In the genomic region with DNA sequence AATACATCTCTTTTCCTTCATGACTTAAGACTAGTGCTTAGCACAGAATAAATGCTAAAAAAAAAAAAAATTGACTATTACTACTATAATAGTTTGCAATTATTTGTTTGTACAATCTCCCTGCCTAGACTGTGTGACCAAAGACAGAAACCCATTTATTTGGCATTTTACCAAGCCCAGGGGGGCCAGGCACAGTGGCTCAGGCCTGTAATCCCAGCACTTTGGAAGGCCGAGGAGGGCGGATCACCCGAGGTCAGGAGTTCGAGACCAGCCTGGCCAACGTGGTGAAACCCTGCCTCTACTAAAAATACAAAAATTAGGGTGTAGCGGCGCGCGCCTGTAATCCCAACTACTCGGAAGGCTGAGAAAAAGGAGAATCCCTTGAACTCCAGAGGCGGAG, we compare ENCODE assay signal across 8 cellular contexts. TPM values are rescaled to one million over a fixed set of nuclear protein-coding genes. Genes with fewer than 3 reads are reported as not detected.
DNase-seq lines count a peak whose midpoint lies in the region; ATAC-seq and TF ChIP-seq lines count a peak whose summit lies in the region.

No MANE protein-coding gene starts in this region.

- H3K27me3 Mint-ChIP-seq in activated CD8-positive, alpha-beta memory T cell treated with anti-CD3 and anti-CD28 coated beads, Interleukin-2, amount 10 ng/mL, durations not matched to agents 7 days and 5 days: no peaks in the 10 kb centered on the region
- no peaks in the 10 kb centered on the region for H3K27me3 Mint-ChIP-seq in activated T-helper 1 cell treated with anti-CD3 and anti-CD28 coated beads, Interleukin-12 subunit alpha, Interleukin-12 subunit beta, Interleukin-2, Interleukin-4 antibody, amounts not matched to agents 30 ng/mL and 10 ng/mL and 1 ng/mL, durations not matched to agents 14 hours and 24 hours and 36 hours (ENCODE audit: insufficient read depth)
- peaks cover 9 to 17% (median 13%) of the 10 kb centered on the region in 3 donors for H3K27me3 Mint-ChIP-seq in immature natural killer cell (ENCODE audit: low read depth in 3 of 3)

- ATAC-seq in activated CD8-positive, alpha-beta memory T cell treated with anti-CD3 and anti-CD28 coated beads, Interleukin-2, amount 10 ng/mL, durations not matched to agents 7 days and 5 days: no peak
- no peak for ATAC-seq in thoracic aorta (ENCODE audit: insufficient number of reproducible peaks, low FRiP score, low read depth)
- no peak for ATAC-seq in HG02852 (IDR thresholded peaks at IDR 0.05; ENCODE audit: unreplicated experiment)

- no peak for DNase-seq in activated CD8-positive, alpha-beta memory T cell treated with anti-CD3 and anti-CD28 coated beads, Interleukin-2, amount 10 ng/mL, durations not matched to agents 7 days and 5 days
- no peak for DNase-seq in activated CD8-positive, alpha-beta memory T cell treated with anti-CD3 and anti-CD28 coated beads, Interleukin-2, amount 50 U/mL, for 48 hours
- DNase-seq in activated T-helper 1 cell treated with anti-CD3 and anti-CD28 coated beads, Interleukin-12 subunit alpha, Interleukin-12 subunit beta, Interleukin-2, Interleukin-4 antibody, amounts not matched to agents 30 ng/mL and 10 ng/mL and 1 ng/mL, durations not matched to agents 14 hours and 24 hours and 36 hours (ENCODE audit: low spot score): no peak
- no peak for DNase-seq in immature natural killer cell
- DNase-seq in thoracic aorta (ENCODE audit: low spot score): no peak
- no peak for DNase-seq in posterior vena cava (ENCODE audit: low spot score)
- no peak for DNase-seq in middle frontal gyrus (ENCODE audit: extremely low spot score, low spot score)

- no peaks in the 10 kb centered on the region for H3K27me3 ChIP-seq in thoracic aorta (replicated peaks; ENCODE audit: insufficient read depth)

- peak overlapping the region; percentile 91 for H3K4me3 ChIP-seq in thoracic aorta

- peaks cover 19% of the 10 kb centered on the region for H3K36me3 Mint-ChIP-seq in activated CD8-positive, alpha-beta memory T cell treated with anti-CD3 and anti-CD28 coated beads, Interleukin-2, amount 10 ng/mL, durations not matched to agents 7 days and 5 days
- H3K36me3 Mint-ChIP-seq in activated T-helper 1 cell treated with anti-CD3 and anti-CD28 coated beads, Interleukin-12 subunit alpha, Interleukin-12 subunit beta, Interleukin-2, Interleukin-4 antibody, amounts not matched to agents 30 ng/mL and 10 ng/mL and 1 ng/mL, durations not matched to agents 14 hours and 24 hours and 36 hours (ENCODE audit: low read depth): peaks cover 12% of the 10 kb centered on the region
- H3K36me3 Mint-ChIP-seq in immature natural killer cell: peaks cover 0 to 4% (median 0%) of the 10 kb centered on the region in 3 donors

- no peaks in the 10 kb centered on the region for H3K9me3 ChIP-seq in thoracic aorta

- peaks cover 28 to 54% of the 10 kb centered on the region in 2 donors for H3K4me1 ChIP-seq in thoracic aorta (ENCODE audit: control insufficient read depth in 1 of 2, low read depth in 2 of 2)

- H3K36me3 ChIP-seq in thoracic aorta: no peaks in the 10 kb centered on the region

- H3K4me3 Mint-ChIP-seq in activated CD8-positive, alpha-beta memory T cell treated with anti-CD3 and anti-CD28 coated beads, Interleukin-2, amount 10 ng/mL, durations not matched to agents 7 days and 5 days: peak overlapping the region; percentile 100
- H3K4me3 Mint-ChIP-seq in activated T-helper 1 cell treated with anti-CD3 and anti-CD28 coated beads, Interleukin-12 subunit alpha, Interleukin-12 subunit beta, Interleukin-2, Interleukin-4 antibody, amounts not matched to agents 30 ng/mL and 10 ng/mL and 1 ng/mL, durations not matched to agents 14 hours and 24 hours and 36 hours: peak overlapping the region; percentile 99
- H3K4me3 Mint-ChIP-seq in immature natural killer cell: peak overlapping the region; percentile 94 to 100 (median 97)

- CTCF ChIA-PET in activated CD8-positive, alpha-beta memory T cell treated with anti-CD3 and anti-CD28 coated beads, Interleukin-2, amount 10 ng/mL, durations not matched to agents 7 days and 5 days (lab: Charles Lee): interaction anchor here (2.0 to 3.1 kb wide), 2 partner anchors 9 to 17 kb away, joined by 5 to 11 read pairs; a partner anchor contains a TSS

- intact Hi-C loops in activated T-helper 1 cell treated with anti-CD3 and anti-CD28 coated beads, Interleukin-12 subunit alpha, Interleukin-12 subunit beta, Interleukin-2, Interleukin-4 antibody, amounts not matched to agents 30 ng/mL and 10 ng/mL and 1 ng/mL, durations not matched to agents 14 hours and 24 hours and 36 hours (cut with micrococcal nuclease): loop anchor here (5.0 to 10.0 kb wide), 6 partner anchors 82 to 1907 kb away; a partner anchor contains a TSS
- intact Hi-C loops in posterior vena cava (cut with DNase I): no loop called here

- H3K9me3 Mint-ChIP-seq in activated CD8-positive, alpha-beta memory T cell treated with anti-CD3 and anti-CD28 coated beads, Interleukin-2, amount 10 ng/mL, durations not matched to agents 7 days and 5 days (ENCODE audit: low read depth): no peaks in the 10 kb centered on the region
- no peaks in the 10 kb centered on the region for H3K9me3 Mint-ChIP-seq in activated T-helper 1 cell treated with anti-CD3 and anti-CD28 coated beads, Interleukin-12 subunit alpha, Interleukin-12 subunit beta, Interleukin-2, Interleukin-4 antibody, amounts not matched to agents 30 ng/mL and 10 ng/mL and 1 ng/mL, durations not matched to agents 14 hours and 24 hours and 36 hours
- H3K9me3 Mint-ChIP-seq in immature natural killer cell: no peaks in the 10 kb centered on the region

- TF ChIP-seq CTCF in thoracic aorta (IDR thresholded peaks at IDR 0.05): no peak

- H3K27ac ChIP-seq in thoracic aorta: no peak overlapping the region

- peaks cover 43% of the 10 kb centered on the region for H3K4me1 Mint-ChIP-seq in activated CD8-positive, alpha-beta memory T cell treated with anti-CD3 and anti-CD28 coated beads, Interleukin-2, amount 10 ng/mL, durations not matched to agents 7 days and 5 days
- H3K4me1 Mint-ChIP-seq in activated T-helper 1 cell treated with anti-CD3 and anti-CD28 coated beads, Interleukin-12 subunit alpha, Interleukin-12 subunit beta, Interleukin-2, Interleukin-4 antibody, amounts not matched to agents 30 ng/mL and 10 ng/mL and 1 ng/mL, durations not matched to agents 14 hours and 24 hours and 36 hours (ENCODE audit: low read depth): peaks cover 41% of the 10 kb centered on the region
- H3K4me1 Mint-ChIP-seq in immature natural killer cell: peaks cover 48 to 72% of the 10 kb centered on the region in 2 donors

- peak overlapping the region; percentile 94 for H3K27ac Mint-ChIP-seq in activated CD8-positive, alpha-beta memory T cell treated with anti-CD3 and anti-CD28 coated beads, Interleukin-2, amount 10 ng/mL, durations not matched to agents 7 days and 5 days
- H3K27ac Mint-ChIP-seq in activated T-helper 1 cell treated with anti-CD3 and anti-CD28 coated beads, Interleukin-12 subunit alpha, Interleukin-12 subunit beta, Interleukin-2, Interleukin-4 antibody, amounts not matched to agents 30 ng/mL and 10 ng/mL and 1 ng/mL, durations not matched to agents 14 hours and 24 hours and 36 hours: peak overlapping the region; percentile 98
- H3K27ac Mint-ChIP-seq in immature natural killer cell: peak overlapping the region in 5 of 6 donors; percentile 1 to 99 (median 96)

RNA-seq across cellular contexts. Expression of a gene that starts 1.4 kb away (rescaled TPM):
- total RNA-seq in activated CD8-positive, alpha-beta memory T cell treated with anti-CD3 and anti-CD28 coated beads, Interleukin-2, amount 10 ng/mL, durations not matched to agents 7 days and 5 days: 10 to 100 TPM; 27.6 to 30.1 TPM
- 18.6 and 21.5 TPM in 2 replicates for total RNA-seq in activated T-helper 1 cell treated with anti-CD3 and anti-CD28 coated beads, Interleukin-12 subunit alpha, Interleukin-12 subunit beta, Interleukin-2, Interleukin-4 antibody, amounts not matched to agents 30 ng/mL and 10 ng/mL and 1 ng/mL, durations not matched to agents 14 hours and 24 hours and 36 hours
- 10 to 100 TPM; 13.0 to 15.2 (median 13.4) TPM for polyA plus RNA-seq in immature natural killer cell
- total RNA-seq in thoracic aorta: 10 to 100 TPM; 13.3 to 24.1 TPM
- total RNA-seq in posterior vena cava: 10 to 100 TPM; 12.4 to 13.0 TPM

RNA-seq across cellular contexts. Expression of a gene that starts 1.5 kb away (rescaled TPM):
- 10 to 100 TPM; 21.6 to 30.8 TPM for total RNA-seq in activated CD8-positive, alpha-beta memory T cell treated with anti-CD3 and anti-CD28 coated beads, Interleukin-2, amount 10 ng/mL, durations not matched to agents 7 days and 5 days
- 28.4 and 29.6 TPM in 2 replicates for total RNA-seq in activated T-helper 1 cell treated with anti-CD3 and anti-CD28 coated beads, Interleukin-12 subunit alpha, Interleukin-12 subunit beta, Interleukin-2, Interleukin-4 antibody, amounts not matched to agents 30 ng/mL and 10 ng/mL and 1 ng/mL, durations not matched to agents 14 hours and 24 hours and 36 hours
- 10 to 100 TPM; 43.2 to 94.3 (median 46.0) TPM for polyA plus RNA-seq in immature natural killer cell
- total RNA-seq in thoracic aorta (10 to 100 TPM; 50.3 to 88.5 TPM), posterior vena cava (10 to 100 TPM; 47.7 to 52.7 TPM)

RNA-seq across cellular contexts. Expression of a gene that starts 17.8 kb away (rescaled TPM):
- 10 to 100 TPM; 13.3 to 21.9 TPM for total RNA-seq in activated CD8-positive, alpha-beta memory T cell treated with anti-CD3 and anti-CD28 coated beads, Interleukin-2, amount 10 ng/mL, durations not matched to agents 7 days and 5 days
- 24.1 and 25.6 TPM in 2 replicates for total RNA-seq in activated T-helper 1 cell treated with anti-CD3 and anti-CD28 coated beads, Interleukin-12 subunit alpha, Interleukin-12 subunit beta, Interleukin-2, Interleukin-4 antibody, amounts not matched to agents 30 ng/mL and 10 ng/mL and 1 ng/mL, durations not matched to agents 14 hours and 24 hours and 36 hours
- 1 to 10 TPM; 2.3 to 4.3 (median 3.0) TPM for polyA plus RNA-seq in immature natural killer cell
- total RNA-seq in thoracic aorta: 1 to 10 TPM; 1.5 to 1.8 TPM
- total RNA-seq in posterior vena cava: 1 to 10 TPM; 1.5 to 3.1 TPM
